10 cellular contexts compared by ENCODE assay signal in the genomic region with DNA sequence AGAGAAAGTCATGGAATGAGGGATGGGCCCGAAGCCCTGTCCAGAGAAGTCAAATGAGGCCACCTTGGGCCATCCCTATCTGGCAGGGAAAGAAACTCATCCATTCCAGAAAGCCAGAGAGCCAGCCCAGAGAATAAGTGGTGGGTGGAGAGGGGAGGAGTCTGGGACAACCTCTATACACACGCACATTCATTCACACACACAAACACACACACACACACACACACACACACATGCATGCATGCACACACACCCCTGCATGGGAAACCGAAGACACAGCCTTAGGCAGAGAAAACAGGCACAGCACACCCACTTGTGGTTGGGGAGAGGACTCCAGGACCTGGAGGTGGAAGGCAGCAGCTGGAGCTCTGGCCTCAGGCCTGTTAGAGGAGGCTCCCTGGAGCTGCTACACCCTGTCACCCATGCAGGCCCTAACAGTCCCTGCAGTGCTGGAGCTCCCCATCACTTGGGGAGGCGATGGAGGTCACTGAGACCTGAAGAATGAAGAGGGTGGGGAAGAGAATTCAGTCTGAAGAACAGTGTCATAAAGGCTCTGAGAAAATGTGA. TPM values are rescaled to one million over a fixed set of nuclear protein-coding genes. Genes with fewer than 3 reads are reported as not detected.
DNase-seq lines count a peak whose midpoint lies in the region; FAIRE-seq and TF ChIP-seq lines count a peak whose summit lies in the region.
"Had no signal": no experiment of that assay in that cellular context is flagged by ENCODE, and none has a peak within 500 bp of the region (broad histone marks: within the 10 kb centered on the region; RNA-seq: fewer than 3 reads in every experiment).

No MANE protein-coding gene starts in this region.

- FAIRE-seq in RCC 7860 (lab: Jason Lieb, UNC) = no peak

- H3K36me3 ChIP-seq in ovary = no peaks in the 10 kb centered on the region

- TF ChIP-seq POLR2A in ovary (IDR thresholded peaks at IDR 0.05) = no peak

- H3K4me1 ChIP-seq in ovary (ENCODE audit: insufficient read depth) = peaks cover 4% of the 10 kb centered on the region

- H3K36me3 Mint-ChIP-seq in Calu3 (ENCODE audit: insufficient read depth, unreplicated experiment) = no peaks in the 10 kb centered on the region

- H3K4me1 Mint-ChIP-seq in Calu3 (ENCODE audit: low read depth, unreplicated experiment) = peaks cover 24% of the 10 kb centered on the region

- no peaks in the 10 kb centered on the region for H3K27me3 ChIP-seq in ovary

- WGBS in ovary, 3 donors = 14 to 23% (median 18%) methylated on average over 4 of the region's 4 CpGs

- no peak overlapping the region for H3K4me3 ChIP-seq in fibroblast of the aortic adventitia (ENCODE audit: low read depth, low read length)
- H3K4me3 ChIP-seq in ovary = no peak overlapping the region

- no peaks in the 10 kb centered on the region for H3K9me3 ChIP-seq in ovary

- DNase-seq in Calu3 (peak; percentile 34), RCC 7860 (ENCODE audit: low spot score) (peak; percentile 49), fibroblast of the aortic adventitia (ENCODE audit: low read depth) (peak; percentile 80), ovary (peak; percentile 28 to 55 (median 41)), DMS114 treated with DMSO at 0.1 percent for 48 hours (lab: John Stamatoyannopoulos, UW; ENCODE audit: unreplicated experiment) (no peak), iPS-NIHi11 (ENCODE audit: low spot score) (no peak), NCI-H748 treated with DMSO at 0.1 percent for 48 hours (lab: John Stamatoyannopoulos, UW) (no peak)
- no peak for DNase-seq in stimulated activated CD8-positive, alpha-beta memory T cell treated with anti-CD3 and anti-CD28 coated beads, Interleukin-4, amount 100 ng/mL, for 48 hours
- DNase-seq: erythroblast, SHP77 had no signal

- no peaks in the 10 kb centered on the region for H3K27me3 Mint-ChIP-seq in Calu3 (ENCODE audit: unreplicated experiment)

- no peak overlapping the region for H3K27ac ChIP-seq in ovary

- H3K9me3 Mint-ChIP-seq in Calu3 (ENCODE audit: low read depth, unreplicated experiment) = peaks cover 8% of the 10 kb centered on the region

- TF ChIP-seq EP300 in ovary (IDR thresholded peaks at IDR 0.05) = no peak

- CTCF ChIA-PET in Calu3 (lab: Charles Lee) = interaction anchor here (0.6 to 0.7 kb wide), 2 partner anchors 185 to 612 kb away, joined by 3 to 4 read pairs; no protein-coding TSS in a partner anchor

- intact Hi-C loops in Calu3 (cut with micrococcal nuclease; ENCODE audit: unreplicated experiment) (no loop called here), ovary (cut with DNase I) (loop anchor here in 1 of 4 donors (10.0 kb wide), 1 partner anchor 182 kb away; no protein-coding TSS in a partner anchor)

- TF ChIP-seq CTCF in Calu3 (IDR thresholded peaks at IDR 0.05; ENCODE audit: unreplicated experiment) (no peak), fibroblast of the aortic adventitia (IDR thresholded peaks at IDR 0.05; ENCODE audit: insufficient read depth, low read length) (peak; percentile 59), ovary (IDR thresholded peaks at IDR 0.05) (peak in 1 of 3 donors; percentile 10)

- H3K4me3 Mint-ChIP-seq in Calu3 (ENCODE audit: low read depth, unreplicated experiment) = no peak overlapping the region

- no TSS peak for BruUV-seq in Calu3 (replicated peaks; lab: Mats Ljungman, UMichigan)

- peak overlapping the region; percentile 2 for H3K27ac Mint-ChIP-seq in Calu3 (ENCODE audit: unreplicated experiment)

RNA-seq across cellular contexts. Expression of gene TGFBI, which starts 38.0 kb away (rescaled TPM):
- total RNA-seq in Calu3 (2022) (41.4 and 95.2 TPM in 2 replicates), fibroblast of the aortic adventitia (ENCODE audit: low replicate concordance) (169 and 227 TPM in 2 replicates), ovary (10 to 100 TPM; 14.5 to 46.6 (median 25.3) TPM)
- 100 to 1,000 TPM in 1 of 2 donors, 10 to 100 TPM in 1; 22.2 to 138 TPM for polyA plus RNA-seq in ovary

Comparison
In these comparisons a context has a peak if more than half of its experiments do, and no peak if none do; other contexts are left out.
1. DNase-seq: peak in Calu3 (single experiment), RCC 7860 (single experiment), fibroblast of the aortic adventitia (single experiment) and ovary (5 of 5); none in DMS114 treated with DMSO at 0.1 percent for 48 hours (single experiment), iPS-NIHi11 (single experiment), stimulated activated CD8-positive, alpha-beta memory T cell treated with anti-CD3 and anti-CD28 coated beads, Interleukin-4, amount 100 ng/mL, for 48 hours (single experiment) and NCI-H748 treated with DMSO at 0.1 percent for 48 hours (single experiment).